ENCODE assay signal across 9 cellular contexts in genomic region chr22:29457730-29458129, GRCh38. TPM values are rescaled to one million over a fixed set of nuclear protein-coding genes. Genes with fewer than 3 reads are reported as not detected.
DNase-seq lines count a peak whose midpoint lies in the region; ATAC-seq and TF ChIP-seq lines count a peak whose summit lies in the region.
"Had no signal": no experiment of that assay in that cellular context is flagged by ENCODE, and none has a peak within 500 bp of the region (broad histone marks: within the 10 kb centered on the region; RNA-seq: fewer than 3 reads in every experiment).

No MANE protein-coding gene starts in this region.

- no peak for ATAC-seq in HG02938 (IDR thresholded peaks at IDR 0.05; ENCODE audit: unreplicated experiment)
- no peak for ATAC-seq in gastroesophageal sphincter
- no peak for ATAC-seq in GM18870 (IDR thresholded peaks at IDR 0.05; ENCODE audit: unreplicated experiment)

- DNase-seq in AG08396 (ENCODE audit: low spot score), result peak; percentile 74
- DNase-seq in GM10248 (ENCODE audit: extremely low spot score), result peak; percentile 75
- DNase-seq in NCI-H460 (ENCODE audit: extremely low read depth, low read depth), result peak; percentile 29
- DNase-seq in cardiac fibroblast (ENCODE audit: low read depth in 2 of 2), result peak; percentile 43 to 59
- DNase-seq in neural crest cell (ENCODE audit: low read depth, low spot score), result peak; percentile 19

- H3K27ac ChIP-seq in gastroesophageal sphincter, result no peak overlapping the region

- no peaks in the 10 kb centered on the region for H3K27me3 Mint-ChIP-seq in neural crest cell (ENCODE audit: low read depth)

- H3K27me3 ChIP-seq in gastroesophageal sphincter, result peaks cover 12% of the 10 kb centered on the region

- no peaks in the 10 kb centered on the region for H3K9me3 ChIP-seq in gastroesophageal sphincter

- H3K36me3 Mint-ChIP-seq in neural crest cell (ENCODE audit: low read depth), result no peaks in the 10 kb centered on the region

- no peak for TF ChIP-seq POLR2A in gastroesophageal sphincter (IDR thresholded peaks at IDR 0.05)

- peaks cover 16% of the 10 kb centered on the region for H3K4me1 Mint-ChIP-seq in neural crest cell

- 0 to 22% methylated on average over 1 to 4 of the region's 4 CpGs for WGBS in gastroesophageal sphincter (ENCODE audit: low coverage in 1 of 2), 2 donors

- no peak overlapping the region for H3K27ac Mint-ChIP-seq in neural crest cell (ENCODE audit: unreplicated experiment)

- H3K4me1 ChIP-seq in gastroesophageal sphincter, result no peaks in the 10 kb centered on the region

- no peaks in the 10 kb centered on the region for H3K36me3 ChIP-seq in gastroesophageal sphincter

- TF ChIP-seq CTCF in GM10248 (IDR thresholded peaks at IDR 0.05; ENCODE audit: control extremely low read depth, extremely low read depth, low read depth, missing control alignments) (no peak), cardiac fibroblast (IDR thresholded peaks at IDR 0.05; ENCODE audit: low read depth, low read length) (no peak), neural crest cell (conservative IDR thresholded peaks at IDR 0.05) (no peak), gastroesophageal sphincter (IDR thresholded peaks at IDR 0.05) (no peak)

- H3K9me3 Mint-ChIP-seq in neural crest cell, result no peaks in the 10 kb centered on the region

- no peak for TF ChIP-seq EP300 in gastroesophageal sphincter (IDR thresholded peaks at IDR 0.05)

- POLR2A ChIA-PET in GM10248 (lab: Yijun Ruan, JAX), result no interaction called here

- H3K4me3 ChIP-seq in cardiac fibroblast (replicated peaks in 1 of 2; ENCODE audit: low read depth in 2 of 2, low read length in 2 of 2) (no peak overlapping the region), gastroesophageal sphincter (no peak overlapping the region)

- no peak overlapping the region for H3K4me3 Mint-ChIP-seq in neural crest cell

- CTCF ChIA-PET in GM10248 (lab: Yijun Ruan, JAX), result interaction anchor here (0.9 to 2.2 kb wide), 4 partner anchors 10 to 168 kb away, joined by 3 to 6 read pairs (median 4); no protein-coding TSS in a partner anchor

RNA-seq across cellular contexts. Expression of gene RFPL1, which starts 19.3 kb away (rescaled TPM):
- not detected in 2 replicates for total RNA-seq in NCI-H460 (2014; rRNA removed; shearing (Covaris generic))
- polyA plus RNA-seq in NCI-H460 (2014; cell fraction: nucleus; rRNA removed), result not detected in 2 replicates
- not detected in 2 replicates for total RNA-seq in neural crest cell
- total RNA-seq in gastroesophageal sphincter, result not detected
- total RNA-seq: pulmonary artery endothelial cell had no signal

RNA-seq across cellular contexts. Expression of gene NEFH, which starts 22.3 kb away (rescaled TPM):
- 0.02 TPM in 1 of 2 replicates, not detected in the other for total RNA-seq in NCI-H460 (2014; rRNA removed; shearing (Covaris generic))
- polyA plus RNA-seq in NCI-H460 (2014; cell fraction: nucleus; rRNA removed), result 0.25 and 0.54 TPM in 2 replicates
- 2.9 and 3.9 TPM in 2 replicates for total RNA-seq in neural crest cell
- 1 to 10 TPM in 2 of 4 donors, under 1 TPM in 2; 0.62 to 1.3 (median 1.1) TPM for total RNA-seq in gastroesophageal sphincter

Comparison
In these comparisons a context has a peak if more than half of its experiments do, and no peak if none do; other contexts are left out.
1. DNase-seq: peak in every context shown above with its lines; median percentile 75 in GM10248; 74 in AG08396; 51 in cardiac fibroblast; 29 in NCI-H460; 19 in neural crest cell.